In the genomic region with DNA sequence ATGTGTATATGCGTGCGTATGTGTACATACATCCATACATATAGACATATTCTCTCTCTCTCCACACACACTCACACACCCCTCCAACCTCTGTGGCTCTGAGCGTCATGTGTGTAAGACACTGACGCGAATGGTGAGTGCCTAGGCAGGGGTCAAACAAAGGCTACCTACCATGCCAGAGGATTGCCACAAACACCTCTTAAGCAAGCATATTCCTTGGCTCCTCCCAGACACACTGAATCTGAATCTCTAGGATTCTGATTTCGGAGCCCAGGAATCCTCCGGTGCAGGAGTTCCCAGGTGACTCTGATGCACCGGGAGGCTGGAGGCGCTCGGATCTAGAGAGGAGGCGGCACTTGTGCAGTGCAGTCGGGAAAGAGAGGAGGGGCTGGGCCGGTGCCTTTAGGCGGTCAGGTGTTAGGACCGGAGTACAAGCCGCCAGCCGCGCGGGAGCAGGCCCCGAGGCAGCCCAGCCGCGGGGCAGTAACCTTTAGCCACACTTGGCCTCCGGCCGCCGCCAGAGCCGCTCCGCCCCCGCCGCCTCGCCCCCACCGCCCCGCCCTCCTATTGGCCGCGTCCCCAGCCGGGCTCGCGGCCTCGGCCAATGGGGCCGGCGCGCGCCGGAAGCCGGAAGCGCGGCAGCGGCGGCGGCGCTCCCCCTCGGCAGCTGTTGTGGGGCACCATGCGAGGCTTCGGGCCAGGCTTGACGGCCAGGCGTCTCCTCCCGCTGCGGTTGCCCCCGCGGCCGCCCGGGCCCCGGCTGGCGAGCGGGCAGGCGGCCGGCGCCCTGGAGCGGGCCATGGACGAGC, we compare ENCODE assay signal across 8 cellular contexts. TPM values are rescaled to one million over a fixed set of nuclear protein-coding genes. Genes with fewer than 3 reads are reported as not detected.
DNase-seq lines count a peak whose midpoint lies in the region; ATAC-seq, FAIRE-seq and TF ChIP-seq lines count a peak whose summit lies in the region.

MLYCD (plus strand) TSS at position 653 of the 809 bp plus-strand sequence; CDS start at position 683, 30 bp downstream.

- no peaks in the 10 kb centered on the region for H3K9me3 ChIP-seq in HUES64 (ENCODE audit: insufficient read depth, low read depth, low read length)
- H3K9me3 ChIP-seq in SJCRH30 (replicated peaks), result no peaks in the 10 kb centered on the region
- no peaks in the 10 kb centered on the region for H3K9me3 ChIP-seq in neutrophil

- peak within 1 kb of the TSS; percentile 72 for H3K9ac ChIP-seq in HUES64 (ENCODE audit: low read depth, low read length)

- WGBS in HUES64, result 8% methylated on average over 69 of the region's 69 CpGs

- FAIRE-seq in frontal cortex (lab: Jason Lieb, UNC), result no peak

- H3K4me1 ChIP-seq in HUES64 (ENCODE audit: insufficient read depth, low read length) (peaks cover 6% of the 10 kb centered on the region; the same call in 1 of the 2 replicates), SJCRH30 (peaks cover 4% of the 10 kb centered on the region; the same call in 1 of the 2 replicates), neutrophil (ENCODE audit: control insufficient read depth in 1 of 2, insufficient read depth in 1 of 2, low read depth in 1 of 2, low read length in 1 of 2) (peaks cover 15 to 18% of the 10 kb centered on the region in 2 experiments)

- peak; percentile 79 for ATAC-seq in GM21447 (IDR thresholded peaks at IDR 0.05; ENCODE audit: unreplicated experiment)

- H3K27me3 ChIP-seq in HUES64 (ENCODE audit: insufficient read depth, low read length) (peaks cover 18% of the 10 kb centered on the region; the same call in 1 of the 2 replicates), SJCRH30 (no peaks in the 10 kb centered on the region), neutrophil (peaks cover 18% of the 10 kb centered on the region)

- TF ChIP-seq CTCF in neutrophil (IDR thresholded peaks at IDR 0.05) (peak; percentile 39), subcutaneous adipose tissue (IDR thresholded peaks at IDR 0.05; ENCODE audit: low read depth) (no peak)

- H3K4me3 ChIP-seq in HUES64 (ENCODE audit: low read length) (peak within 1 kb of the TSS; percentile 83), SJCRH30 (peak within 1 kb of the TSS; percentile 89), neutrophil (ENCODE audit: low read depth in 1 of 2, low read length in 1 of 2) (peak within 1 kb of the TSS; percentile 75 to 81)

- DNase-seq in DMS53 treated with DMSO at 0.1 percent for 48 hours (lab: John Stamatoyannopoulos, UW; ENCODE audit: unreplicated experiment), result peak; percentile 62
- peak; percentile 72 to 80 for DNase-seq in SJCRH30
- peak; percentile 72 for DNase-seq in activated naive CD4-positive, alpha-beta T cell treated with Interleukin-2 at 50 U/mL for 16 hours
- peak; percentile 96 to 97 for DNase-seq in frontal cortex (ENCODE audit: low spot score in 2 of 2)

- H3K36me3 ChIP-seq in HUES64 (ENCODE audit: insufficient read depth, low read length) (no peaks in the 10 kb centered on the region), SJCRH30 (no peaks in the 10 kb centered on the region), neutrophil (no peaks in the 10 kb centered on the region)

- H3K27ac ChIP-seq in HUES64 (ENCODE audit: low read depth, low read length) (no peak within 1 kb of the TSS; the same call in 1 of the 2 replicates), SJCRH30 (peak within 1 kb of the TSS; percentile 71), neutrophil (peak within 1 kb of the TSS; percentile 82)

RNA-seq across cellular contexts. Expression of gene MLYCD, which starts in this region (rescaled TPM):
- 2.3 TPM for polyA plus RNA-seq in HUES64 (2013, experiment 1 of 2)
- polyA plus RNA-seq in HUES64 (2013, experiment 2 of 2), result 2.5 TPM
- total RNA-seq in SJCRH30 (2014; rRNA removed; shearing (Covaris generic)), result 1.1 and 1.2 TPM in 2 replicates
- total RNA-seq in frontal cortex (3.3 TPM), subcutaneous adipose tissue (10 to 100 TPM; 10.0 to 30.9 (median 11.5) TPM)
